Comparison of ENCODE assay signal across 1 cellular context in genomic region chr20:25238319-25239037, GRCh38.
TF ChIP-seq lines count a peak whose summit lies in the region.

No MANE protein-coding gene starts in this region.

TF ChIP-seq in endothelial cell of umbilical vein, 7 proteins besides CTCF, POLR2A, EP300 and RAD21 (continued from another document):
- TF ChIP-seq POLR2AphosphoS5 (IDR thresholded peaks at IDR 0.05; ENCODE audit: insufficient read depth, low read depth, low read length) (no peak), MYC (IDR thresholded peaks at IDR 0.05; ENCODE audit: low read depth, low read length) (no peak), MAX (IDR thresholded peaks at IDR 0.05; ENCODE audit: insufficient read depth, insufficient read length) (no peak), EZH2 (IDR thresholded peaks at IDR 0.05; ENCODE audit: borderline replicate concordance, low read depth, low read length, severe bottlenecking) (no peak)
